In genomic region chr11:65353900-65354264, GRCh38 we compare ENCODE assay signal across 6 cellular contexts. TPM values are rescaled to one million over a fixed set of nuclear protein-coding genes. Genes with fewer than 3 reads are reported as not detected.
DNase-seq lines count a peak whose midpoint lies in the region; TF ChIP-seq lines count a peak whose summit lies in the region.

No MANE protein-coding gene starts in this region.

- in situ Hi-C loops in GM13976 (cut with MboI; ENCODE audit: low sequenced_read_pairs, unreplicated experiment): no loop called here

- H3K27ac ChIP-seq in right atrium auricular region: peak overlapping the region; percentile 28 to 59
- peak overlapping the region; percentile 28 to 47 for H3K27ac ChIP-seq in tibial artery

- no peaks in the 10 kb centered on the region for H3K27me3 ChIP-seq in right atrium auricular region
- H3K27me3 ChIP-seq in tibial artery: peaks cover 0 to 14% of the 10 kb centered on the region in 2 donors

- peaks cover 0 to 24% of the 10 kb centered on the region in 2 donors for H3K4me1 ChIP-seq in right atrium auricular region
- peaks cover 0 to 27% (median 21%) of the 10 kb centered on the region in 4 donors for H3K4me1 ChIP-seq in tibial artery

- H3K4me1 Mint-ChIP-seq in activated T-cell treated with anti-CD3 and anti-CD28 coated beads, Interleukin-2, amount 50 U/mL, for 24 hours (ENCODE audit: low read depth): peaks cover 17% of the 10 kb centered on the region

- no peaks in the 10 kb centered on the region for H3K9me3 ChIP-seq in right atrium auricular region
- H3K9me3 ChIP-seq in tibial artery: no peaks in the 10 kb centered on the region

- no peak for TF ChIP-seq CTCF in right atrium auricular region (IDR thresholded peaks at IDR 0.05)
- TF ChIP-seq CTCF in tibial artery (IDR thresholded peaks at IDR 0.05): no peak
- TF ChIP-seq CTCF in GM13976 (IDR thresholded peaks at IDR 0.05; ENCODE audit: borderline replicate concordance, control extremely low read depth, extremely low read depth, insufficient read depth, missing control alignments): no peak

- H3K36me3 ChIP-seq in right atrium auricular region (peaks cover 35% of the 10 kb centered on the region), tibial artery (peaks cover 31 to 38% (median 32%) of the 10 kb centered on the region in 3 donors)

- peaks cover 46% of the 10 kb centered on the region for H3K36me3 Mint-ChIP-seq in activated T-cell treated with anti-CD3 and anti-CD28 coated beads, Interleukin-2, amount 50 U/mL, for 24 hours (ENCODE audit: low read depth)

- intact Hi-C loops in tibial artery (cut with DNase I; ENCODE audit: low total_unique reads): no loop called here

- DNase-seq in activated T-cell treated with anti-CD3 and anti-CD28 coated beads, Interleukin-2, amount 50 U/mL, for 24 hours: no peak
- no peak for DNase-seq in activated T-cell treated with anti-CD3 and anti-CD28 coated beads, Interleukin-2, amount 50 U/mL, for 48 hours
- DNase-seq in right atrium auricular region (ENCODE audit: low spot score): no peak
- DNase-seq in tibial artery: no peak
- DNase-seq in GM13976 (ENCODE audit: low spot score): no peak
- DNase-seq in ureter (ENCODE audit: low spot score): no peak

- H3K4me3 ChIP-seq in right atrium auricular region (peak overlapping the region; percentile 34 to 84), tibial artery (peak overlapping the region; percentile 64 to 69)

- H3K27me3 Mint-ChIP-seq in activated T-cell treated with anti-CD3 and anti-CD28 coated beads, Interleukin-2, amount 50 U/mL, for 24 hours: no peaks in the 10 kb centered on the region

- H3K4me3 Mint-ChIP-seq in activated T-cell treated with anti-CD3 and anti-CD28 coated beads, Interleukin-2, amount 50 U/mL, for 24 hours: peak overlapping the region; percentile 62

- peak overlapping the region; percentile 71 for H3K27ac Mint-ChIP-seq in activated T-cell treated with anti-CD3 and anti-CD28 coated beads, Interleukin-2, amount 50 U/mL, for 24 hours

- H3K9me3 Mint-ChIP-seq in activated T-cell treated with anti-CD3 and anti-CD28 coated beads, Interleukin-2, amount 50 U/mL, for 24 hours: no peaks in the 10 kb centered on the region

RNA-seq across cellular contexts. Expression of gene TIGD3, which starts 0.7 kb away (rescaled TPM):
- total RNA-seq in right atrium auricular region (under 1 TPM in 1 of 2 donors, not detected in 1; 0.22 TPM), ureter (not detected)

RNA-seq across cellular contexts. Expression of gene DPF2, which starts 20.2 kb away (rescaled TPM):
- total RNA-seq in right atrium auricular region (10 to 100 TPM; 46.3 TPM), ureter (61.5 TPM)

RNA-seq across cellular contexts. Expression of gene SLC25A45, which starts 28.6 kb away (rescaled TPM):
- total RNA-seq in right atrium auricular region (1 to 10 TPM; 2.6 to 3.3 TPM), ureter (9.4 TPM)

RNA-seq across cellular contexts. Expression of gene FRMD8, which starts 32.6 kb away (rescaled TPM):
- total RNA-seq in right atrium auricular region: 10 to 100 TPM; 10.2 to 23.8 TPM
- 31.2 TPM for total RNA-seq in ureter

RNA-seq across cellular contexts. Expression of gene CDC42EP2, which starts 39.2 kb away (rescaled TPM):
- total RNA-seq in right atrium auricular region: 10 to 100 TPM; 14.4 to 31.0 TPM
- 21.0 TPM for total RNA-seq in ureter
